Comparison of ENCODE assay signal across 19 cellular contexts in genomic region chr2:239005586-239005985, GRCh38.
DNase-seq lines count a peak whose midpoint lies in the region; ATAC-seq, FAIRE-seq and TF ChIP-seq lines count a peak whose summit lies in the region.
"Had no signal": no experiment of that assay in that cellular context is flagged by ENCODE, and none has a peak within 500 bp of the region (broad histone marks: within the 10 kb centered on the region; RNA-seq: fewer than 3 reads in every experiment).

No MANE protein-coding gene starts in this region.

- no peak for ATAC-seq in central memory CD8-positive, alpha-beta T cell (replicated peaks; ENCODE audit: extremely low read depth, poor library complexity, severe bottlenecking)
- ATAC-seq in activated T-helper 17 cell treated with anti-CD3 and anti-CD28 coated beads, Interleukin-2, amount 50 U/mL, for 72 hours (replicated peaks): no peak

- 73 to 81% methylated on average over 4 of the region's 4 CpGs for WGBS in sigmoid colon, 2 donors

- no peak for TF ChIP-seq CTCF in kidney (IDR thresholded peaks at IDR 0.05; ENCODE audit: borderline replicate concordance, extremely low read depth, insufficient read depth)
- TF ChIP-seq CTCF in sigmoid colon (IDR thresholded peaks at IDR 0.05): no peak

- FAIRE-seq in kidney (lab: Jason Lieb, UNC): no peak
- FAIRE-seq: G401.6, GM12892, H54 had no signal

- no peak overlapping the region for H3K27ac ChIP-seq in kidney (ENCODE audit: low read depth in 2 of 2, low read length in 2 of 2)
- H3K27ac ChIP-seq in sigmoid colon: no peak overlapping the region

- H3K9ac ChIP-seq in kidney (ENCODE audit: low read length in 2 of 2): no peak overlapping the region

- intact Hi-C loops in kidney (cut with DNase I): no loop called here
- intact Hi-C loops in sigmoid colon (cut with DNase I): no loop called here

- peak; percentile 26 for DNase-seq in H7
- DNase-seq in central memory CD8-positive, alpha-beta T cell (ENCODE audit: low spot score in 2 of 2): no peak
- peak; percentile 36 for DNase-seq in kidney
- DNase-seq in sigmoid colon: peak; percentile 62
- DNase-seq in retina: no peak
- DNase-seq in SK-N-DZ (ENCODE audit: low spot score): no peak
- no peak for DNase-seq in cerebellar cortex (ENCODE audit: low spot score)
- DNase-seq: C1 segment of cervical spinal cord; Calu3; CD4-positive, alpha-beta memory T cell; COR-L47; DMS53; DMS79 treated with DMSO at 0.1 percent for 48 hours; GOT3; HCEC 1CT had no signal

- H3K4me1 ChIP-seq in kidney (ENCODE audit: control insufficient read depth in 1 of 2, insufficient read depth in 1 of 2, low read depth in 1 of 2, low read length in 2 of 2): no peaks in the 10 kb centered on the region
- H3K4me1 ChIP-seq in sigmoid colon: peaks cover 0 to 18% (median 15%) of the 10 kb centered on the region in 4 donors

- H3K9me3 ChIP-seq in kidney (ENCODE audit: control insufficient read depth in 1 of 2, low read length in 2 of 2) (peaks cover 0 to 3% of the 10 kb centered on the region in 2 donors), sigmoid colon (no peaks in the 10 kb centered on the region)

- no peaks in the 10 kb centered on the region for H3K9me3 Mint-ChIP-seq in central memory CD8-positive, alpha-beta T cell
- H3K9me3 Mint-ChIP-seq in activated T-helper 17 cell treated with anti-CD3 and anti-CD28 coated beads, Interleukin-2, amount 50 U/mL, for 72 hours: peaks cover 8% of the 10 kb centered on the region

- no peaks in the 10 kb centered on the region for H3K4me1 Mint-ChIP-seq in central memory CD8-positive, alpha-beta T cell
- no peaks in the 10 kb centered on the region for H3K4me1 Mint-ChIP-seq in activated T-helper 17 cell treated with anti-CD3 and anti-CD28 coated beads, Interleukin-2, amount 50 U/mL, for 72 hours
- H3K4me1 Mint-ChIP-seq: CD4-positive, alpha-beta memory T cell had no signal

- no peak overlapping the region for H3K4me3 Mint-ChIP-seq in central memory CD8-positive, alpha-beta T cell
- H3K4me3 Mint-ChIP-seq in activated T-helper 17 cell treated with anti-CD3 and anti-CD28 coated beads, Interleukin-2, amount 50 U/mL, for 72 hours: no peak overlapping the region
- H3K4me3 Mint-ChIP-seq: CD4-positive, alpha-beta memory T cell had no signal

- no peak for TF ChIP-seq EP300 in sigmoid colon (IDR thresholded peaks at IDR 0.05)

- H3K4me3 ChIP-seq in H7 (ENCODE audit: insufficient read depth, low read depth, low read length) (no peak overlapping the region), kidney (ENCODE audit: low read length in 2 of 2) (no peak overlapping the region), sigmoid colon (no peak overlapping the region)

- peaks cover 83% of the 10 kb centered on the region for H3K27me3 Mint-ChIP-seq in central memory CD8-positive, alpha-beta T cell
- peaks cover 51% of the 10 kb centered on the region for H3K27me3 Mint-ChIP-seq in activated T-helper 17 cell treated with anti-CD3 and anti-CD28 coated beads, Interleukin-2, amount 50 U/mL, for 72 hours

- TF ChIP-seq POLR2A in sigmoid colon (IDR thresholded peaks at IDR 0.05): no peak

- H3K36me3 ChIP-seq in H7 (replicated peaks; ENCODE audit: control insufficient read depth, insufficient read depth, low read length) (no peaks in the 10 kb centered on the region), kidney (ENCODE audit: control insufficient read depth in 1 of 2, insufficient read depth in 2 of 2, low read length in 2 of 2) (no peaks in the 10 kb centered on the region), sigmoid colon (no peaks in the 10 kb centered on the region)

- no peaks in the 10 kb centered on the region for H3K36me3 Mint-ChIP-seq in central memory CD8-positive, alpha-beta T cell (ENCODE audit: insufficient read depth)
- H3K36me3 Mint-ChIP-seq in activated T-helper 17 cell treated with anti-CD3 and anti-CD28 coated beads, Interleukin-2, amount 50 U/mL, for 72 hours (ENCODE audit: low read depth): no peaks in the 10 kb centered on the region
- H3K36me3 Mint-ChIP-seq: CD4-positive, alpha-beta memory T cell had no signal

- no peaks in the 10 kb centered on the region for H3K27me3 ChIP-seq in H7 (ENCODE audit: control insufficient read depth, insufficient read depth, low read length)
- peaks cover 0 to 12% (median 0%) of the 10 kb centered on the region in 3 donors for H3K27me3 ChIP-seq in sigmoid colon

- H3K27ac Mint-ChIP-seq in central memory CD8-positive, alpha-beta T cell (ENCODE audit: low read depth): peak overlapping the region; percentile 32
- H3K27ac Mint-ChIP-seq in activated T-helper 17 cell treated with anti-CD3 and anti-CD28 coated beads, Interleukin-2, amount 50 U/mL, for 72 hours: no peak overlapping the region
- H3K27ac Mint-ChIP-seq: CD4-positive, alpha-beta memory T cell had no signal

Comparison
In these comparisons a context has a peak if more than half of its experiments do, and no peak if none do; other contexts are left out.
1. DNase-seq: peak in H7 (single experiment), kidney (single experiment) and sigmoid colon (single experiment); none in central memory CD8-positive, alpha-beta T cell (0 of 2), retina (single experiment), SK-N-DZ (single experiment) and cerebellar cortex (single experiment).